30 cellular contexts compared by ENCODE assay signal in genomic region chr5:54378707-54379106, GRCh38.
"Had no signal": no experiment of that assay in that cellular context is flagged by ENCODE, and none has a peak within 500 bp of the region (broad histone marks: within the 10 kb centered on the region; RNA-seq: fewer than 3 reads in every experiment).

No MANE protein-coding gene starts in this region.

- FAIRE-seq: colon, endometrium, endothelial cell of umbilical vein, frontal cortex had no signal

- H3K27me3 ChIP-seq: colonic mucosa, esophagus muscularis mucosa, esophagus squamous epithelium, gastrocnemius medialis, gastroesophageal sphincter, heart left ventricle, heart right ventricle, hepatocyte had no signal

- H3K4me2 ChIP-seq: hepatocyte had no signal

- H3K4me1 ChIP-seq: colonic mucosa, esophagus muscularis mucosa, foreskin keratinocyte, gastrocnemius medialis had no signal

- H3K4me3 ChIP-seq: colonic mucosa, coronary artery, dorsolateral prefrontal cortex, esophagus muscularis mucosa, esophagus squamous epithelium, gastrocnemius medialis, gastroesophageal sphincter, heart left ventricle, heart right ventricle, hepatocyte had no signal

- H3K36me3 ChIP-seq: colonic mucosa, esophagus muscularis mucosa, esophagus squamous epithelium, gastrocnemius medialis, gastroesophageal sphincter, heart left ventricle, heart right ventricle had no signal

- DNase-seq: colonic mucosa; cortex of kidney; dermis blood vessel endothelial cell; dorsolateral prefrontal cortex; effector CD4-positive, alpha-beta T cell; effector CD8-positive, alpha-beta T cell; effector memory CD4-positive, alpha-beta T cell; effector memory CD8-positive, alpha-beta T cell; endodermal cell; erythroblast; esophagus squamous epithelium; foreskin fibroblast; foreskin keratinocyte; foreskin melanocyte; gastrocnemius medialis; glutamatergic neuron; head of caudate nucleus; heart left ventricle; heart right ventricle had no signal

- H3K27ac ChIP-seq: colonic mucosa, coronary artery, dorsolateral prefrontal cortex, epithelial cell of prostate, esophagus muscularis mucosa, esophagus squamous epithelium, foreskin keratinocyte, gastrocnemius medialis, gastroesophageal sphincter, heart left ventricle, heart right ventricle, hepatocyte had no signal

- ATAC-seq: effector memory CD8-positive, alpha-beta T cell; esophagus mucosa; foreskin keratinocyte; gastrocnemius medialis; gastroesophageal sphincter; heart left ventricle; heart right ventricle had no signal

- H3K9me3 ChIP-seq: colonic mucosa, esophagus muscularis mucosa, esophagus squamous epithelium, gastrocnemius medialis, gastroesophageal sphincter, heart left ventricle had no signal

- H3K4me3 Mint-ChIP-seq: dendritic cell treated with granulocyte-macrophage colony-stimulating factor and Interleukin-4, amounts not matched to agents 40 ng/mL and 50 ng/mL, for 4 days; effector memory CD8-positive, alpha-beta T cell; endodermal cell had no signal

- H3K27ac Mint-ChIP-seq: dendritic cell treated with granulocyte-macrophage colony-stimulating factor and Interleukin-4, amounts not matched to agents 40 ng/mL and 50 ng/mL, for 4 days; effector memory CD8-positive, alpha-beta T cell; endodermal cell had no signal

- H3K27me3 Mint-ChIP-seq: dendritic cell treated with granulocyte-macrophage colony-stimulating factor and Interleukin-4, amounts not matched to agents 40 ng/mL and 50 ng/mL, for 4 days had no signal

- H3K79me2 ChIP-seq: hepatocyte had no signal

- H2AFZ ChIP-seq: hepatocyte had no signal

- H3K9me3 Mint-ChIP-seq: dendritic cell treated with granulocyte-macrophage colony-stimulating factor and Interleukin-4, amounts not matched to agents 40 ng/mL and 50 ng/mL, for 4 days had no signal
